8 cellular contexts compared by ENCODE assay signal in the genomic region with DNA sequence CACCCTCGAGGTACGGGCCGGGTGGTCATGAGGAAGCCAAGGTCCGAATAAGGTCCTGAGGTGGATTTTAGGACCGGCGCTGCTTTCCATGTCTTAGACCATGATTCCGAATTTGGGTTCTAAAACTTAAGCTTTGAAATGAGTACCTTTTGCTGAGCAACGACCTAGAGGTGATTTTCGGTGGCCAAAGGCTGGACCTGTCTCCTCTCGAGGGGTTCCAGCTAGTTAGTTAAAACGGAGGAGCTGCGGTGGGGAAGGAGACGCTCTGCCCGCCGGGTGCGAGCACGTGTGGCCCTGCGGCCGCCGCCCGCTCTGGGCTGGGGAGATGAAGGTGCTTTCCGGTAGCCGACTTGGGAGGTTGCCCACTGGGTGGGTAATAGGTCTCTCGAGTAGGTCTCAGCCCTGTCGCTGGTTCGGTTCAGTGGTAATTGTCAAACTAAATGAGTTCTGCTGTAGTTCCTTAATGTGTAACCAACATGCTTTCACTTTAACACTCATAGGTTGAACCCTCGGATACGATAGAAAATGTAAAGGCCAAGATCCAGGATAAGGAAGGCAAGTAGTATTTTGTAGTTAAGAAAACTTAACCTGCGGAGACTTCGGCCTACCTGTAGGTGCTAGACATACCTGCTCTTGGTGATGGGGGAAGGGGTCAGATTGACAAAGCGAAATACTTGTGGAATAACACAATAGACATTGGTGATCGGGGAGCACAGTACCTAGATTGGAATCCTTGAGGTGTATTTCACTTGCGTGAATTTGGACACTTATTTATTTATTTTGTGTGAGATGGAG. TPM values are rescaled to one million over a fixed set of nuclear protein-coding genes. Genes with fewer than 3 reads are reported as not detected.
DNase-seq lines count a peak whose midpoint lies in the region; ATAC-seq, FAIRE-seq and TF ChIP-seq lines count a peak whose summit lies in the region.

No MANE protein-coding gene starts in this region.

- H3K9me3 ChIP-seq in A549 = no peaks in the 10 kb centered on the region

- 1% methylated on average over 33 of the region's 33 CpGs for WGBS in A549 (ENCODE audit: missing lambda C conversion rate)

- peak overlapping the region; percentile 82 for H3K4me3 ChIP-seq in A549
- peak overlapping the region; percentile 65 to 100 (median 93) for H3K4me3 ChIP-seq in dorsolateral prefrontal cortex

- ATAC-seq in A549 = peak in 1 of 2 experiments; percentile 11; a peak in 2 of 6 replicates
- ATAC-seq in GM19023 (IDR thresholded peaks at IDR 0.05; ENCODE audit: unreplicated experiment) = peak; percentile 39
- peak; percentile 64 for ATAC-seq in memory B cell (ENCODE audit: low read depth)

- peaks cover 31% of the 10 kb centered on the region for H3K4me1 Mint-ChIP-seq in memory B cell

- TF ChIP-seq CTCF in A549 (IDR thresholded peaks at IDR 0.05) (no peak), dorsolateral prefrontal cortex (IDR thresholded peaks at IDR 0.05 in 54 of 56, conservative IDR thresholded peaks at IDR 0.05 in 2 of 56; ENCODE audit: low read depth in 1 of 56, partially characterized antibody in 56 of 56) (no peak)

- POLR2A ChIA-PET in A549 (lab: Yijun Ruan, JAX) = interaction anchor here (0.6 to 1.5 kb wide), 13 partner anchors 10 to 289 kb away, joined by 3 to 31 read pairs (median 4); a partner anchor contains a TSS

- CTCF ChIA-PET in A549 (lab: Yijun Ruan, JAX) = interaction anchor here (0.9 kb wide), 2 partner anchors 65 to 333 kb away, joined by 3 read pairs; no protein-coding TSS in a partner anchor

- no peaks in the 10 kb centered on the region for H3K27me3 ChIP-seq in dorsolateral prefrontal cortex

- intact Hi-C loops in dorsolateral prefrontal cortex (cut with DNase I) = loop anchor here (1.0 to 5.0 kb wide), 7 partner anchors 34 to 511 kb away; a partner anchor contains a TSS

- H3K4me2 ChIP-seq in A549 = peak overlapping the region; percentile 86

- TF ChIP-seq EP300 in A549 (IDR thresholded peaks at IDR 0.05) = no peak

- no peak for FAIRE-seq in A549 (lab: Jason Lieb, UNC)

- TF ChIP-seq POLR2A in A549 (IDR thresholded peaks at IDR 0.05; ENCODE audit: low read length) = no peak

- H3K27me3 Mint-ChIP-seq in memory B cell = no peaks in the 10 kb centered on the region

- H3K4me1 ChIP-seq in A549 = peaks cover 34% of the 10 kb centered on the region

- peak overlapping the region; percentile 85 to 89 for H3K27ac ChIP-seq in A549
- H3K27ac ChIP-seq in dorsolateral prefrontal cortex = peak overlapping the region; percentile 80 to 99 (median 97)

- peak in 1 of 2 experiments; percentile 19 for DNase-seq in A549 (ENCODE audit: low read depth in 1 of 2, low spot score in 1 of 2)
- peak; percentile 35 for DNase-seq in HK-2 (ENCODE audit: unreplicated experiment)
- DNase-seq in activated CD4-positive, alpha-beta T cell treated with anti-CD3 and anti-CD28 coated beads for 1 hour = peak; percentile 24
- DNase-seq in dorsolateral prefrontal cortex = peak in 3 of 10 donors; percentile 11 to 45 (median 19)
- peak; percentile 61 to 62 for DNase-seq in memory B cell (ENCODE audit: low spot score in 2 of 2)
- DNase-seq in stimulated activated naive CD4-positive, alpha-beta T cell (lab: John Stamatoyannopoulos, UW) = peak; percentile 25 to 56 (median 46)
- no peak for DNase-seq in middle frontal gyrus (ENCODE audit: extremely low spot score, low spot score)

- TF ChIP-seq RAD21 in A549 (conservative IDR thresholded peaks at IDR 0.05 in 1 of 2, IDR thresholded peaks at IDR 0.05 in 1 of 2) = no peak

- H3K36me3 Mint-ChIP-seq in memory B cell = peaks cover 9% of the 10 kb centered on the region

- H3K27ac Mint-ChIP-seq in memory B cell = peak overlapping the region; percentile 97

- peak overlapping the region; percentile 100 for H3K4me3 Mint-ChIP-seq in memory B cell

- no peaks in the 10 kb centered on the region for H3K9me3 Mint-ChIP-seq in memory B cell

TF ChIP-seq in A549, 52 proteins besides CTCF, POLR2A, EP300 and RAD21 (continues in another document):
- TF ChIP-seq MAFK (IDR thresholded peaks at IDR 0.05; ENCODE audit: partially characterized antibody) = no peak
- TF ChIP-seq HOXB13 (CRISPR knock-in tag; IDR thresholded peaks at IDR 0.05; ENCODE audit: low read depth) = no peak
- no peak for TF ChIP-seq NFE2L2 (conservative IDR thresholded peaks at IDR 0.05; ENCODE audit: low read length)
- TF ChIP-seq CBX2 (IDR thresholded peaks at IDR 0.05; ENCODE audit: borderline replicate concordance, low read depth) = no peak
- TF ChIP-seq FOXS1 (CRISPR knock-in tag; IDR thresholded peaks at IDR 0.05) = no peak
- TF ChIP-seq ZC3H11A (IDR thresholded peaks at IDR 0.05) = no peak
- peak; percentile 11; the same call in 1 of the 2 replicates for TF ChIP-seq PHF8 (IDR thresholded peaks at IDR 0.05; ENCODE audit: borderline replicate concordance, low read depth)
- no peak for TF ChIP-seq CEBPB (IDR thresholded peaks at IDR 0.05)
- TF ChIP-seq, protein P1, sequence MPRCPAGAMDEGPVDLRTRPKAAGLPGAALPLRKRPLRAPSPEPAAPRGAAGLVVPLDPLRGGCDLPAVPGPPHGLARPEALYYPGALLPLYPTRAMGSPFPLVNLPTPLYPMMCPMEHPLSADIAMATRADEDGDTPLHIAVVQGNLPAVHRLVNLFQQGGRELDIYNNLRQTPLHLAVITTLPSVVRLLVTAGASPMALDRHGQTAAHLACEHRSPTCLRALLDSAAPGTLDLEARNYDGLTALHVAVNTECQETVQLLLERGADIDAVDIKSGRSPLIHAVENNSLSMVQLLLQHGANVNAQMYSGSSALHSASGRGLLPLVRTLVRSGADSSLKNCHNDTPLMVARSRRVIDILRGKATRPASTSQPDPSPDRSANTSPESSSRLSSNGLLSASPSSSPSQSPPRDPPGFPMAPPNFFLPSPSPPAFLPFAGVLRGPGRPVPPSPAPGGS (IDR thresholded peaks at IDR 0.05) = peak; percentile 56; the same call in 1 of the 3 replicates
- TF ChIP-seq HEYL (CRISPR knock-in tag; IDR thresholded peaks at IDR 0.05) = no peak
- 0 out of 2 replicates have a peak, but pooled peaks have one; percentile 14 for TF ChIP-seq TFCP2L1 (CRISPR knock-in tag; IDR thresholded peaks at IDR 0.05)
- TF ChIP-seq, protein P2, sequence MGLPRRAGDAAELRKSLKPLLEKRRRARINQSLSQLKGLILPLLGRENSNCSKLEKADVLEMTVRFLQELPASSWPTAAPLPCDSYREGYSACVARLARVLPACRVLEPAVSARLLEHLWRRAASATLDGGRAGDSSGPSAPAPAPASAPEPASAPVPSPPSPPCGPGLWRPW (IDR thresholded peaks at IDR 0.05) = no peak
- peak; percentile 65 for TF ChIP-seq MYC (IDR thresholded peaks at IDR 0.05; ENCODE audit: borderline replicate concordance, low read length)
- no peak; the same call in 1 of the 2 replicates for TF ChIP-seq EHF (CRISPR knock-in tag; IDR thresholded peaks at IDR 0.05)
- TF ChIP-seq, protein P3, sequence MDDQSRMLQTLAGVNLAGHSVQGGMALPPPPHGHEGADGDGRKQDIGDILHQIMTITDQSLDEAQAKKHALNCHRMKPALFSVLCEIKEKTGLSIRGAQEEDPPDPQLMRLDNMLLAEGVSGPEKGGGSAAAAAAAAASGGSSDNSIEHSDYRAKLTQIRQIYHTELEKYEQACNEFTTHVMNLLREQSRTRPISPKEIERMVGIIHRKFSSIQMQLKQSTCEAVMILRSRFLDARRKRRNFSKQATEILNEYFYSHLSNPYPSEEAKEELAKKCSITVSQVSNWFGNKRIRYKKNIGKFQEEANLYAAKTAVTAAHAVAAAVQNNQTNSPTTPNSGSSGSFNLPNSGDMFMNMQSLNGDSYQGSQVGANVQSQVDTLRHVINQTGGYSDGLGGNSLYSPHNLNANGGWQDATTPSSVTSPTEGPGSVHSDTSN (IDR thresholded peaks at IDR 0.05) = no peak
- TF ChIP-seq, protein P4, sequence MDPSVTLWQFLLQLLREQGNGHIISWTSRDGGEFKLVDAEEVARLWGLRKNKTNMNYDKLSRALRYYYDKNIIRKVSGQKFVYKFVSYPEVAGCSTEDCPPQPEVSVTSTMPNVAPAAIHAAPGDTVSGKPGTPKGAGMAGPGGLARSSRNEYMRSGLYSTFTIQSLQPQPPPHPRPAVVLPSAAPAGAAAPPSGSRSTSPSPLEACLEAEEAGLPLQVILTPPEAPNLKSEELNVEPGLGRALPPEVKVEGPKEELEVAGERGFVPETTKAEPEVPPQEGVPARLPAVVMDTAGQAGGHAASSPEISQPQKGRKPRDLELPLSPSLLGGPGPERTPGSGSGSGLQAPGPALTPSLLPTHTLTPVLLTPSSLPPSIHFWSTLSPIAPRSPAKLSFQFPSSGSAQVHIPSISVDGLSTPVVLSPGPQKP (IDR thresholded peaks at IDR 0.05; ENCODE audit: low read depth, low read length) = no peak
- TF ChIP-seq JUN (IDR thresholded peaks at IDR 0.05) = peak in 1 of 2 experiments; percentile 38; a peak in 1 of 5 replicates
- no peak; the same call in 1 of the 2 replicates for TF ChIP-seq FOSB (CRISPR knock-in tag; IDR thresholded peaks at IDR 0.05)
- no peak for TF ChIP-seq NR3C1 (IDR thresholded peaks at IDR 0.05)
- TF ChIP-seq MAZ (IDR thresholded peaks at IDR 0.05; ENCODE audit: borderline replicate concordance, low read depth, low read length) = no peak

RNA-seq across cellular contexts. Expression of a gene that starts 0.6 kb away (rescaled TPM):
- 3,746 and 4,103 TPM in 2 replicates for polyA plus RNA-seq in A549 (2011; rRNA removed)
- polyA plus RNA-seq in A549 (2012; cell fraction: cytosol; rRNA removed) = 1,508 and 1,836 TPM in 2 replicates
- 339 and 541 TPM in 2 replicates for polyA plus RNA-seq in A549 (2012; cell fraction: nucleus; rRNA removed)
- 2,882 to 3,129 TPM (median 3,110 TPM) in 3 replicates for polyA plus RNA-seq in A549 (2017; fragmentation: RNase III; extraction: RNeasy Plus Mini Kit Qiagen cat#74134 plus additional on column Dnase treatment)
- polyA minus RNA-seq in A549 (2011; rRNA and poly(A)+ RNA removed) = 284 and 319 TPM in 2 replicates
- 100 to 1,000 TPM; 221 to 469 (median 349) TPM for total RNA-seq in dorsolateral prefrontal cortex

RNA-seq across cellular contexts. Expression of a gene that starts 1.0 kb away (rescaled TPM):
- polyA plus RNA-seq in A549 (2011; rRNA removed) (6.5 and 8.5 TPM in 2 replicates), A549 (2017; fragmentation: RNase III; extraction: RNeasy Plus Mini Kit Qiagen cat#74134 plus additional on column Dnase treatment) (3.2 to 5.3 TPM (median 4.0 TPM) in 3 replicates)
- 2.1 and 2.2 TPM in 2 replicates for polyA plus RNA-seq in A549 (2012; cell fraction: cytosol; rRNA removed)
- 5.2 and 6.5 TPM in 2 replicates for polyA plus RNA-seq in A549 (2012; cell fraction: nucleus; rRNA removed)
- 6.4 and 14.0 TPM in 2 replicates for polyA minus RNA-seq in A549 (2011; rRNA and poly(A)+ RNA removed)
- total RNA-seq in dorsolateral prefrontal cortex = 10 to 100 TPM; 12.9 to 62.6 (median 27.4) TPM

RNA-seq across cellular contexts. Expression of a gene that starts 36.0 kb away (rescaled TPM):
- polyA plus RNA-seq in A549 (2011; rRNA removed) = 55.3 and 91.6 TPM in 2 replicates
- polyA plus RNA-seq in A549 (2012; cell fraction: cytosol; rRNA removed) = 19.6 and 21.6 TPM in 2 replicates
- 18.6 and 20.7 TPM in 2 replicates for polyA plus RNA-seq in A549 (2012; cell fraction: nucleus; rRNA removed)
- 47.2 to 54.1 TPM (median 48.7 TPM) in 3 replicates for polyA plus RNA-seq in A549 (2017; fragmentation: RNase III; extraction: RNeasy Plus Mini Kit Qiagen cat#74134 plus additional on column Dnase treatment)
- 45.4 TPM in 2 replicates for polyA minus RNA-seq in A549 (2011; rRNA and poly(A)+ RNA removed)
- total RNA-seq in dorsolateral prefrontal cortex = 10 to 100 TPM; 15.2 to 33.5 (median 24.3) TPM
